24 cellular contexts compared by ENCODE assay signal in genomic region chr15:85746641-85747040, GRCh38. TPM values are rescaled to one million over a fixed set of nuclear protein-coding genes. Genes with fewer than 3 reads are reported as not detected.
DNase-seq lines count a peak whose midpoint lies in the region; ATAC-seq and TF ChIP-seq lines count a peak whose summit lies in the region.
"Had no signal": no experiment of that assay in that cellular context is flagged by ENCODE, and none has a peak within 500 bp of the region (broad histone marks: within the 10 kb centered on the region; RNA-seq: fewer than 3 reads in every experiment).

No MANE protein-coding gene starts in this region.

- H3K27ac ChIP-seq in HCT116 (ENCODE audit: low read depth, low read length) = no peak overlapping the region
- H3K27ac ChIP-seq: A549, GM23248, neutrophil, RWPE1, SK-N-MC, skin epidermis, stomach, WERI-Rb-1 had no signal

- no peak for TF ChIP-seq RAD21 in HCT116 (IDR thresholded peaks at IDR 0.05; ENCODE audit: low read depth)

- no peaks in the 10 kb centered on the region for H3K9me3 ChIP-seq in HCT116 (ENCODE audit: control insufficient read depth in 1 of 2, insufficient read depth in 1 of 2, low read depth in 1 of 2, low read length in 2 of 2)
- H3K9me3 ChIP-seq: A549, gastrocnemius medialis, stomach, tibial nerve had no signal

- intact Hi-C loops in activated CD8-positive, alpha-beta T cell treated with anti-CD3 and anti-CD28 coated beads for 36 hours (cut with micrococcal nuclease) = no loop called here
- intact Hi-C loops in HCT116 (cut with micrococcal nuclease) = no loop called here

- TSS peak; percentile 23 for BruUV-seq in HCT116 (replicated peaks; lab: Mats Ljungman, UMichigan)

- H3K4me1 Mint-ChIP-seq in activated CD8-positive, alpha-beta T cell treated with anti-CD3 and anti-CD28 coated beads for 36 hours (ENCODE audit: low read depth) = peaks cover 14% of the 10 kb centered on the region
- H3K4me1 Mint-ChIP-seq in activated CD8-positive, alpha-beta T cell treated with anti-CD3 and anti-CD28 coated beads, Interleukin-2, amount 10 ng/mL, durations not matched to agents 7 days and 5 days (ENCODE audit: low read depth) = peaks cover 14% of the 10 kb centered on the region
- H3K4me1 Mint-ChIP-seq in chondrocyte (ENCODE audit: low read depth) = peaks cover 18% of the 10 kb centered on the region
- H3K4me1 Mint-ChIP-seq in osteocyte (ENCODE audit: unreplicated experiment) = peaks cover 21% of the 10 kb centered on the region

- no peak overlapping the region for H3K4me3 Mint-ChIP-seq in activated CD8-positive, alpha-beta T cell treated with anti-CD3 and anti-CD28 coated beads for 36 hours
- no peak overlapping the region for H3K4me3 Mint-ChIP-seq in activated CD8-positive, alpha-beta T cell treated with anti-CD3 and anti-CD28 coated beads, Interleukin-2, amount 10 ng/mL, durations not matched to agents 7 days and 5 days
- no peak overlapping the region for H3K4me3 Mint-ChIP-seq in chondrocyte (ENCODE audit: unreplicated experiment)
- H3K4me3 Mint-ChIP-seq in osteocyte (ENCODE audit: unreplicated experiment) = no peak overlapping the region
- H3K4me3 Mint-ChIP-seq: CD8-positive, alpha-beta T cell had no signal

- no peak for DNase-seq in activated CD8-positive, alpha-beta T cell treated with anti-CD3 and anti-CD28 coated beads for 36 hours
- DNase-seq in activated CD8-positive, alpha-beta T cell treated with anti-CD3 and anti-CD28 coated beads, Interleukin-2, amount 10 ng/mL, durations not matched to agents 7 days and 5 days = no peak
- no peak for DNase-seq in HCT116 (ENCODE audit: low read depth, low spot score)
- no peak for DNase-seq in chondrocyte (ENCODE audit: low spot score)
- DNase-seq in osteocyte (ENCODE audit: extremely low spot score, unreplicated experiment) = peak; percentile 69
- no peak for DNase-seq in GM13976 (ENCODE audit: low spot score)
- DNase-seq in HCEC 1CT = no peak
- DNase-seq: gastrocnemius medialis, GM23248, hypothalamus, immature natural killer cell, Kasumi-1, left colon, NCI-H1694, WERI-Rb-1 had no signal

- no peak overlapping the region for H3K4me3 ChIP-seq in HCT116 (replicated peaks in 1 of 2; ENCODE audit: low read depth in 1 of 2, low read length in 2 of 2)
- H3K4me3 ChIP-seq: A549, gastrocnemius medialis, GM23248, SK-N-MC, skin epidermis, stomach, tibial nerve had no signal

- in situ Hi-C loops in GM13976 (cut with MboI; ENCODE audit: low sequenced_read_pairs, unreplicated experiment) = no loop called here

- no peak for TF ChIP-seq CTCF in activated CD8-positive, alpha-beta T cell treated with anti-CD3 and anti-CD28 coated beads for 36 hours (IDR thresholded peaks at IDR 0.05)
- TF ChIP-seq CTCF in HCT116 (IDR thresholded peaks at IDR 0.05 in 2 of 3, conservative IDR thresholded peaks at IDR 0.05 in 1 of 3; ENCODE audit: borderline replicate concordance in 1 of 3, insufficient read depth in 1 of 3, low read depth in 2 of 3, low read length in 2 of 3) = no peak
- TF ChIP-seq CTCF in chondrocyte (IDR thresholded peaks at IDR 0.05) = no peak
- no peak for TF ChIP-seq CTCF in osteocyte (IDR thresholded peaks at IDR 0.05)
- no peak for TF ChIP-seq CTCF in GM13976 (IDR thresholded peaks at IDR 0.05; ENCODE audit: borderline replicate concordance, control extremely low read depth, extremely low read depth, insufficient read depth, missing control alignments)

- peaks cover 0 to 17% of the 10 kb centered on the region in 2 experiments; a peak in 2 of 4 replicates for H3K36me3 ChIP-seq in HCT116 (ENCODE audit: control insufficient read depth in 1 of 2, insufficient read depth in 2 of 2, low read length in 2 of 2)

- no peaks in the 10 kb centered on the region for H3K9me3 Mint-ChIP-seq in activated CD8-positive, alpha-beta T cell treated with anti-CD3 and anti-CD28 coated beads for 36 hours
- H3K9me3 Mint-ChIP-seq in activated CD8-positive, alpha-beta T cell treated with anti-CD3 and anti-CD28 coated beads, Interleukin-2, amount 10 ng/mL, durations not matched to agents 7 days and 5 days (ENCODE audit: insufficient read depth) = no peaks in the 10 kb centered on the region
- H3K9me3 Mint-ChIP-seq in chondrocyte (ENCODE audit: low read depth) (no peaks in the 10 kb centered on the region), osteocyte (ENCODE audit: unreplicated experiment) (no peaks in the 10 kb centered on the region)
- H3K9me3 Mint-ChIP-seq: CD8-positive, alpha-beta T cell; immature natural killer cell had no signal

- no peaks in the 10 kb centered on the region for H3K27me3 Mint-ChIP-seq in activated CD8-positive, alpha-beta T cell treated with anti-CD3 and anti-CD28 coated beads for 36 hours
- no peaks in the 10 kb centered on the region for H3K27me3 Mint-ChIP-seq in activated CD8-positive, alpha-beta T cell treated with anti-CD3 and anti-CD28 coated beads, Interleukin-2, amount 10 ng/mL, durations not matched to agents 7 days and 5 days (ENCODE audit: low read depth)
- H3K27me3 Mint-ChIP-seq in chondrocyte (ENCODE audit: low read depth) = no peaks in the 10 kb centered on the region
- H3K27me3 Mint-ChIP-seq in osteocyte (ENCODE audit: unreplicated experiment) = no peaks in the 10 kb centered on the region

- CTCF ChIA-PET in activated CD8-positive, alpha-beta T cell treated with anti-CD3 and anti-CD28 coated beads for 36 hours (lab: Charles Lee) = interaction anchor here (1.5 kb wide), 1 partner anchor 9 kb away, joined by 3 read pairs; no protein-coding TSS in a partner anchor
- CTCF ChIA-PET in activated CD8-positive, alpha-beta T cell treated with anti-CD3 and anti-CD28 coated beads, Interleukin-2, amount 10 ng/mL, durations not matched to agents 7 days and 5 days (lab: Charles Lee) = interaction anchor here (1.0 kb wide), 1 partner anchor 17 kb away, joined by 3 read pairs; no protein-coding TSS in a partner anchor
- CTCF ChIA-PET in HCT116 (lab: Charles Lee) = no interaction called here

- no peak for TF ChIP-seq POLR2A in HCT116 (IDR thresholded peaks at IDR 0.05; ENCODE audit: borderline replicate concordance, extremely low read depth, insufficient read depth, insufficient read length)

- POLR2A ChIA-PET in activated CD8-positive, alpha-beta T cell treated with anti-CD3 and anti-CD28 coated beads for 36 hours (lab: Charles Lee) = no interaction called here
- POLR2A ChIA-PET in activated CD8-positive, alpha-beta T cell treated with anti-CD3 and anti-CD28 coated beads, Interleukin-2, amount 10 ng/mL, durations not matched to agents 7 days and 5 days (lab: Charles Lee) = no interaction called here
- POLR2A ChIA-PET in HCT116 (lab: Charles Lee) = no interaction called here

- H2AFZ ChIP-seq in HCT116 (ENCODE audit: low read depth, low read length, poor library complexity, severe bottlenecking) = no peak overlapping the region
- H2AFZ ChIP-seq: GM23248 had no signal

- RAD21 ChIA-PET in HCT116 (lab: Charles Lee; ENCODE audit: low non-redundant PET in 1 of 2, low total read pairs in 2 of 2, uncharacterized antibody in 2 of 2, unreplicated experiment in 2 of 2) = no interaction called here

- no peaks in the 10 kb centered on the region for H4K20me1 ChIP-seq in HCT116 (ENCODE audit: insufficient read depth)

- H3K36me3 Mint-ChIP-seq in activated CD8-positive, alpha-beta T cell treated with anti-CD3 and anti-CD28 coated beads for 36 hours (ENCODE audit: low read depth) = peaks cover 30% of the 10 kb centered on the region
- H3K36me3 Mint-ChIP-seq in activated CD8-positive, alpha-beta T cell treated with anti-CD3 and anti-CD28 coated beads, Interleukin-2, amount 10 ng/mL, durations not matched to agents 7 days and 5 days (ENCODE audit: low read depth) = peaks cover 45% of the 10 kb centered on the region
- H3K36me3 Mint-ChIP-seq in chondrocyte (ENCODE audit: low read depth) = peaks cover 29% of the 10 kb centered on the region
- peaks cover 49% of the 10 kb centered on the region for H3K36me3 Mint-ChIP-seq in osteocyte (ENCODE audit: unreplicated experiment)

- H3K27ac Mint-ChIP-seq in activated CD8-positive, alpha-beta T cell treated with anti-CD3 and anti-CD28 coated beads for 36 hours = peak overlapping the region; percentile 60
- no peak overlapping the region for H3K27ac Mint-ChIP-seq in activated CD8-positive, alpha-beta T cell treated with anti-CD3 and anti-CD28 coated beads, Interleukin-2, amount 10 ng/mL, durations not matched to agents 7 days and 5 days
- H3K27ac Mint-ChIP-seq in chondrocyte (ENCODE audit: unreplicated experiment) = peak overlapping the region; percentile 24
- no peak overlapping the region for H3K27ac Mint-ChIP-seq in osteocyte (ENCODE audit: unreplicated experiment)

- H3K9ac ChIP-seq in HCT116 (ENCODE audit: low read length) = no peak overlapping the region
- H3K9ac ChIP-seq: GM23248 had no signal

- ATAC-seq in activated CD8-positive, alpha-beta T cell treated with anti-CD3 and anti-CD28 coated beads for 36 hours = no peak
- no peak for ATAC-seq in activated CD8-positive, alpha-beta T cell treated with anti-CD3 and anti-CD28 coated beads, Interleukin-2, amount 10 ng/mL, durations not matched to agents 7 days and 5 days
- ATAC-seq in HCT116 = no peak
- ATAC-seq in HG03432 (IDR thresholded peaks at IDR 0.05; ENCODE audit: unreplicated experiment) = no peak
- ATAC-seq: A549; CD8-positive, alpha-beta T cell; gastrocnemius medialis; left colon had no signal

- no peaks in the 10 kb centered on the region for H3K79me2 ChIP-seq in HCT116 (ENCODE audit: insufficient read depth, low read length)

- H3K27me3 ChIP-seq in HCT116 (ENCODE audit: insufficient read depth, low read length) = no peaks in the 10 kb centered on the region
- H3K27me3 ChIP-seq: gastrocnemius medialis, neutrophil, stomach, tibial nerve had no signal

- no peaks in the 10 kb centered on the region for H3K4me1 ChIP-seq in HCT116 (ENCODE audit: control insufficient read depth in 1 of 2, insufficient read depth in 2 of 2, low read length in 2 of 2)
- H3K4me1 ChIP-seq: A549 had no signal

- H3K4me2 ChIP-seq in HCT116 (ENCODE audit: low read length) = no peak overlapping the region
- H3K4me2 ChIP-seq: A549 had no signal

- no peaks in the 10 kb centered on the region for H3K9me2 ChIP-seq in HCT116 (ENCODE audit: insufficient read depth)

TF ChIP-seq in HCT116, 20 proteins besides CTCF, POLR2A, EP300 and RAD21 (continues in another document):
- TF ChIP-seq ELF1 (IDR thresholded peaks at IDR 0.05; ENCODE audit: borderline replicate concordance, low read depth) (no peak), SRF (IDR thresholded peaks at IDR 0.05; ENCODE audit: low read depth) (no peak), FOSL1 (IDR thresholded peaks at IDR 0.05; ENCODE audit: low read depth) (no peak), CBX3 (IDR thresholded peaks at IDR 0.05; ENCODE audit: low read depth) (no peak), ZNF274 (IDR thresholded peaks at IDR 0.05; ENCODE audit: low read depth, low read length) (no peak), EGR1 (IDR thresholded peaks at IDR 0.05; ENCODE audit: low read depth) (no peak), POLR2AphosphoS5 (IDR thresholded peaks at IDR 0.05; ENCODE audit: low read depth, low read length) (no peak)

RNA-seq across cellular contexts. Expression of gene KLHL25, which starts 48.1 kb away (rescaled TPM):
- total RNA-seq in activated CD8-positive, alpha-beta T cell treated with anti-CD3 and anti-CD28 coated beads for 36 hours = 1 to 10 TPM; 2.9 to 3.3 TPM
- 1 to 10 TPM; 5.3 TPM for total RNA-seq in activated CD8-positive, alpha-beta T cell treated with anti-CD3 and anti-CD28 coated beads, Interleukin-2, amount 10 ng/mL, durations not matched to agents 7 days and 5 days
- total RNA-seq in HCT116 (2021; ENCODE audit: unreplicated experiment) (5.3 TPM), chondrocyte (3.4 to 3.8 TPM (median 3.4 TPM) in 3 replicates), osteocyte (3.6 and 3.9 TPM in 2 replicates)
- 2.4 and 2.8 TPM in 2 replicates for polyA plus RNA-seq in HCT116 (2012)

Comparison
In these comparisons a context has a peak if more than half of its experiments do, and no peak if none do; other contexts are left out.
1. H3K27ac Mint-ChIP-seq: peak in activated CD8-positive, alpha-beta T cell treated with anti-CD3 and anti-CD28 coated beads for 36 hours (single experiment) and chondrocyte (single experiment); none in activated CD8-positive, alpha-beta T cell treated with anti-CD3 and anti-CD28 coated beads, Interleukin-2, amount 10 ng/mL, durations not matched to agents 7 days and 5 days (single experiment) and osteocyte (single experiment).